In the genomic region with DNA sequence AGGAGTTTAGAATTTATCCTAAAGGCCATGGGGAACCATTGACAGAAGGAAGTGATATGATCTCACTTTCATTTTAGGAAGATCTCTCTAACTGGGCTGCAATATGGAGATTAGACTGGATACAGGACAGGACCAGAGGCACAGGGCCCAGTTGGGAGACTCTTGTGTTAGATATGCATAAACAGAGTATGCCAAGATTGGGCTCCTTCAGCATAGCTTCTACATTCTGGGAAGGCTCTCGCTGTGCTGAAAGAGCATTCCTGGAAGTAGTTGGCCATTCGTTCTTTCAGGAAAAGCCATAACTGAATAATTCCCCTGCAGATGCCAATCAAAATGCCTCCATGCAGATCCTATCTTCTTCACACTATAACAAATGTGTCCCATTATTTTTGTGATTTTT, we compare ENCODE assay signal across 27 cellular contexts.
"Had no signal": no experiment of that assay in that cellular context is flagged by ENCODE, and none has a peak within 500 bp of the region (broad histone marks: within the 10 kb centered on the region; RNA-seq: fewer than 3 reads in every experiment).

No MANE protein-coding gene starts in this region.

- H3K4me3 Mint-ChIP-seq: activated CD4-positive, alpha-beta memory T cell treated with anti-CD3 and anti-CD28 coated beads, Interleukin-2, amount 10 ng/mL, durations not matched to agents 7 days and 5 days; activated CD4-positive, alpha-beta T cell treated with anti-CD3 and anti-CD28 coated beads, Interleukin-2, amount 10 ng/mL, durations not matched to agents 7 days and 5 days; activated naive CD4-positive, alpha-beta T cell treated with anti-CD3 and anti-CD28 coated beads, Interleukin-2, amount 10 ng/mL, durations not matched to agents 7 days and 5 days; activated T-cell treated with anti-CD3 and anti-CD28 coated beads, Interleukin-2, amount 50 U/mL, for 24 hours; mesothelial cell of epicardium; naive thymus-derived CD8-positive, alpha-beta T cell; neural crest cell; stimulated activated naive B cell treated with anti-CD40 and anti-IgM and Interleukin-4, amounts not matched to agents 10 μg/mL and 1 μg/mL and 100 μg/mL, for 72 hours had no signal

- H3K4me3 ChIP-seq: body of pancreas, colonic mucosa, gastroesophageal sphincter, psoas muscle, sigmoid colon, stomach, tibial nerve had no signal

- H3K36me3 ChIP-seq: colonic mucosa had no signal

- H3K4me1 ChIP-seq: body of pancreas, colonic mucosa, parathyroid adenoma, psoas muscle, tibial nerve had no signal

- H3K9me3 Mint-ChIP-seq: activated CD4-positive, alpha-beta T cell treated with anti-CD3 and anti-CD28 coated beads, Interleukin-2, amount 10 ng/mL, durations not matched to agents 7 days and 5 days; activated naive CD4-positive, alpha-beta T cell treated with anti-CD3 and anti-CD28 coated beads, Interleukin-2, amount 10 ng/mL, durations not matched to agents 7 days and 5 days; activated T-cell treated with anti-CD3 and anti-CD28 coated beads, Interleukin-2, amount 50 U/mL, for 24 hours; naive thymus-derived CD8-positive, alpha-beta T cell had no signal

- H3K27ac ChIP-seq: body of pancreas, colonic mucosa, gastroesophageal sphincter, parathyroid adenoma, psoas muscle, sigmoid colon, tibial nerve had no signal

- H3K9me3 ChIP-seq: body of pancreas, colonic mucosa, gastroesophageal sphincter, psoas muscle, sigmoid colon, stomach, tibial nerve had no signal

- H3K79me2 ChIP-seq: parathyroid adenoma had no signal

- H3K9ac ChIP-seq: parathyroid adenoma had no signal

- H3K27me3 Mint-ChIP-seq: activated CD4-positive, alpha-beta memory T cell treated with anti-CD3 and anti-CD28 coated beads, Interleukin-2, amount 10 ng/mL, durations not matched to agents 7 days and 5 days; activated CD4-positive, alpha-beta T cell treated with anti-CD3 and anti-CD28 coated beads, Interleukin-2, amount 10 ng/mL, durations not matched to agents 7 days and 5 days; activated naive CD4-positive, alpha-beta T cell treated with anti-CD3 and anti-CD28 coated beads, Interleukin-2, amount 10 ng/mL, durations not matched to agents 7 days and 5 days; activated T-cell treated with anti-CD3 and anti-CD28 coated beads, Interleukin-2, amount 50 U/mL, for 24 hours; naive thymus-derived CD8-positive, alpha-beta T cell; stimulated activated naive B cell treated with anti-CD40 and anti-IgM and Interleukin-4, amounts not matched to agents 10 μg/mL and 1 μg/mL and 100 μg/mL, for 72 hours had no signal

- H3K27me3 ChIP-seq: body of pancreas, colonic mucosa, gastroesophageal sphincter, sigmoid colon, stomach, tibial nerve had no signal

- H3K4me1 Mint-ChIP-seq: mesothelial cell of epicardium, neural crest cell had no signal

- ATAC-seq: body of pancreas; gastroesophageal sphincter; naive thymus-derived CD8-positive, alpha-beta T cell; psoas muscle; stimulated activated naive B cell treated with anti-CD40 and anti-IgM and Interleukin-4, amounts not matched to agents 10 μg/mL and 1 μg/mL and 100 μg/mL, for 72 hours had no signal

- H3K27ac Mint-ChIP-seq: activated CD4-positive, alpha-beta memory T cell treated with anti-CD3 and anti-CD28 coated beads, Interleukin-2, amount 10 ng/mL, durations not matched to agents 7 days and 5 days; activated CD4-positive, alpha-beta T cell treated with anti-CD3 and anti-CD28 coated beads, Interleukin-2, amount 10 ng/mL, durations not matched to agents 7 days and 5 days; activated naive CD4-positive, alpha-beta T cell treated with anti-CD3 and anti-CD28 coated beads, Interleukin-2, amount 10 ng/mL, durations not matched to agents 7 days and 5 days; activated T-cell treated with anti-CD3 and anti-CD28 coated beads, Interleukin-2, amount 50 U/mL, for 24 hours; mesothelial cell of epicardium; naive thymus-derived CD8-positive, alpha-beta T cell; stimulated activated naive B cell treated with anti-CD40 and anti-IgM and Interleukin-4, amounts not matched to agents 10 μg/mL and 1 μg/mL and 100 μg/mL, for 72 hours had no signal

- H2AFZ ChIP-seq: parathyroid adenoma had no signal

- DNase-seq: activated CD4-positive, alpha-beta memory T cell treated with anti-CD3 and anti-CD28 coated beads, Interleukin-2, amount 10 ng/mL, durations not matched to agents 7 days and 5 days; activated CD4-positive, alpha-beta T cell treated with anti-CD3 and anti-CD28 coated beads for 1 hour; activated CD4-positive, alpha-beta T cell treated with anti-CD3 and anti-CD28 coated beads, Interleukin-2, amount 10 ng/mL, durations not matched to agents 7 days and 5 days; activated CD8-positive, alpha-beta memory T cell treated with anti-CD3 and anti-CD28 coated beads, Interleukin-2, amount 50 U/mL, for 48 hours; activated gamma-delta T cell; activated naive CD4-positive, alpha-beta T cell treated with anti-CD3 and anti-CD28 coated beads, Interleukin-2, amount 10 ng/mL, durations not matched to agents 7 days and 5 days; activated T-cell treated with anti-CD3 and anti-CD28 coated beads, Interleukin-2, amount 50 U/mL, for 24 hours; amniotic stem cell; body of pancreas; colonic mucosa; effector CD8-positive, alpha-beta T cell; hippocampal formation; naive thymus-derived CD8-positive, alpha-beta T cell; nucleus accumbens; psoas muscle; sigmoid colon; stimulated activated CD4-positive, alpha-beta T cell treated with anti-CD3 and anti-CD28 coated beads, Interleukin-15, amount 100 ng/mL, for 24 hours; stimulated activated CD4-positive, alpha-beta T cell treated with anti-CD3 and anti-CD28 coated beads, Interleukin-2, amount 100 ng/mL, for 24 hours; stimulated activated naive B cell treated with anti-CD40 and anti-IgM and Interleukin-4, amounts not matched to agents 10 μg/mL and 1 μg/mL and 100 μg/mL, for 72 hours; stomach; SW 1271; T-helper 2 cell had no signal
